18 cellular contexts compared by ENCODE assay signal in the genomic region with DNA sequence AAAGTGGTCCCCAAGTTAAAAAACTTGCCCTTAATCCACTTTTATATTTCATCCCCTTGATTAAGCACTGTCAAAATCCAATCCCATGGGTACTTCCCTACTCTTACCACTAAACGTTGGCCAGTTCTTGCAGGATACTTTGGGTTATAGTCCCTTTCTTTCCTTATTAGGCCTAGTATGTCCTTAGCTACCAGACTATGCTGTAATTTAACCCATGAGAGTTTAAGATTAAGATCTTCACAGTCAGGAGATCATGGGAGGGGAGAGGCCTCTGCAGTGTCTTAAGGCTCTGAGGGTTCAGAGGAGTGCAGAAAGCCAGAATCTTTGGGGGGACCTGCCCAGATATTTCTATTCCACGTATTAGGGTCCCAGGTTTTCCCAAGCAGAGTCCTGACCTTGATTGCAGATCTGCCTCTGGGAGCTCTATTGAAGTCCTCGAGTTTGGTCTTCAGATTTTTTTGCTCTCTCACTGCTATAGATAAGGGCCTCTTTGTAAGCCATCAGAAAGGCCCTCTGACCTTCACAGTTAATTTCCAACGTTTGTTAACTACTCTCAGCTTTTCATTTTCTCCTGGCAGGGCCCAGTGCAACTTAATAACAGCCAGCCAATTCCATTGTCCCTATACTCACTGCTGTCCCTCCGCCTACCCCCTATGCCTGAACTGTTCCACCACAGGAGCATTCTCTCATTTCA.
"Had no signal": no experiment of that assay in that cellular context is flagged by ENCODE, and none has a peak within 500 bp of the region (broad histone marks: within the 10 kb centered on the region; RNA-seq: fewer than 3 reads in every experiment).

No MANE protein-coding gene starts in this region.

- H3K4me1 ChIP-seq: lower lobe of right lung, upper lobe of left lung had no signal

- H3K36me3 ChIP-seq: brain microvascular endothelial cell, lower lobe of right lung, upper lobe of left lung had no signal

- DNase-seq: activated CD4-positive, alpha-beta T cell treated with anti-CD3 and anti-CD28 coated beads, Interleukin-2, amount 10 ng/mL, durations not matched to agents 24 days and 14 days; activated CD4-positive, CD25-positive, alpha-beta regulatory T cell; activated CD8-positive, alpha-beta memory T cell treated with anti-CD3 and anti-CD28 coated beads, Interleukin-2, amount 50 U/mL, for 4 hours; activated CD8-positive, alpha-beta T cell treated with anti-CD3 and anti-CD28 coated beads, Interleukin-2, amount 10 ng/mL, durations not matched to agents 7 days and 5 days; activated effector memory CD4-positive, alpha-beta T cell treated with anti-CD3 and anti-CD28 coated beads, Interleukin-2, amount 50 U/mL, for 16 hours; activated T-cell treated with anti-CD3 and anti-CD28 coated beads, Interleukin-2, amount 50 U/mL, for 48 hours; amygdala; brain microvascular endothelial cell; effector memory CD4-positive, alpha-beta T cell; foreskin melanocyte; immature natural killer cell; lower lobe of right lung; naive B cell; stimulated activated CD4-positive, alpha-beta T cell treated with anti-CD3 and anti-CD28 coated beads, Interleukin-4, amount 100 ng/mL, for 24 hours; stimulated activated naive CD4-positive, alpha-beta T cell treated with Interleukin-2 at 50 U/mL for 16 hours; T-helper 17 cell; upper lobe of left lung had no signal

- H3K9me3 ChIP-seq: lower lobe of right lung, upper lobe of left lung had no signal

- H3K27me3 ChIP-seq: brain microvascular endothelial cell, upper lobe of left lung had no signal

- H3K27ac ChIP-seq: brain microvascular endothelial cell, lower lobe of right lung, skin epidermis, upper lobe of left lung had no signal

- ATAC-seq: T-helper 17 cell had no signal

- H3K4me3 ChIP-seq: lower lobe of right lung, skin epidermis, upper lobe of left lung had no signal
